In the genomic region with DNA sequence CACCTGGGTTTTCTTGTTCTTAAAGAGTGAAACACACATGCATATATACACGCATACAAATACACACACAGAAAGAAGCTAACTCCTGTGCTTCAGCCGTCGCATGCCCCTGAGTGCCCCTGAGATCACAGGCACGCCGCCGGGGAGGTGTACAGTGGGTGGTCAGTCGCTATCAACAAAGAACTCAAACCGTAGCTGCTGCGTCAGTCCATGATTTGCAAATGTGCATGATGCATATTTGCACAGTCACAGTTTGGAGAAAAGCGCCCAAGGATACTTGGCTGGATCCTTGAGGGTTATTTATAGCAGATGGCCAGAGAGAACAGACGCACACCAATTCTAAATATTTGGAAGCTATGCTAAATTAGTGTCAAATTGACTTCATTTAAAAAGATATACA, we compare ENCODE assay signal across 21 cellular contexts.
DNase-seq lines count a peak whose midpoint lies in the region; ATAC-seq and TF ChIP-seq lines count a peak whose summit lies in the region.
"Had no signal": no experiment of that assay in that cellular context is flagged by ENCODE, and none has a peak within 500 bp of the region (broad histone marks: within the 10 kb centered on the region; RNA-seq: fewer than 3 reads in every experiment).

No MANE protein-coding gene starts in this region.

- dilution Hi-C loops in mammary epithelial cell (cut with HindIII; ENCODE audit: low sequenced_read_pairs): no loop called here

- in situ Hi-C loops in mammary epithelial cell (cut with MboI; ENCODE audit: low sequenced_read_pairs in 2 of 2): no loop called here

- H3K27ac Mint-ChIP-seq in MCF 10A (ENCODE audit: low read depth, unreplicated experiment): no peak overlapping the region
- H3K27ac Mint-ChIP-seq in naive thymus-derived CD8-positive, alpha-beta T cell: no peak overlapping the region
- H3K27ac Mint-ChIP-seq: activated CD4-positive, alpha-beta memory T cell treated with anti-CD3 and anti-CD28 coated beads, Interleukin-2, amount 10 ng/mL, durations not matched to agents 7 days and 5 days; activated naive CD4-positive, alpha-beta T cell treated with anti-CD3 and anti-CD28 coated beads, Interleukin-2, amount 50 U/mL, for 72 hours; activated T-cell treated with anti-CD3 and anti-CD28 coated beads, Interleukin-2, amount 50 U/mL, for 24 hours; naive B cell; T-helper 17 cell had no signal

- H3K79me2 ChIP-seq in mammary epithelial cell (ENCODE audit: insufficient read depth, low read length): no peaks in the 10 kb centered on the region
- H3K79me2 ChIP-seq in smooth muscle cell (ENCODE audit: low read depth): no peaks in the 10 kb centered on the region

- no peak overlapping the region for H3K4me3 ChIP-seq in mammary epithelial cell (replicated peaks in 1 of 3; ENCODE audit: insufficient read depth in 1 of 3, low read depth in 2 of 3, low read length in 3 of 3)
- peak overlapping the region; percentile 27 for H3K4me3 ChIP-seq in choroid plexus epithelial cell (ENCODE audit: low read depth, low read length)
- H3K4me3 ChIP-seq in lower lobe of right lung: no peak overlapping the region
- H3K4me3 ChIP-seq in smooth muscle cell: no peak overlapping the region
- H3K4me3 ChIP-seq: pancreas, thoracic aorta had no signal

- no peaks in the 10 kb centered on the region for H3F3A ChIP-seq in smooth muscle cell (ENCODE audit: low read depth)

- H2AFZ ChIP-seq in mammary epithelial cell (ENCODE audit: low read depth, low read length): no peak overlapping the region
- H2AFZ ChIP-seq in smooth muscle cell (ENCODE audit: low read depth): no peak overlapping the region

- H3K27ac ChIP-seq in mammary epithelial cell (ENCODE audit: insufficient read depth, low read depth, low read length): no peak overlapping the region
- H3K27ac ChIP-seq in lower lobe of right lung: no peak overlapping the region
- no peak overlapping the region for H3K27ac ChIP-seq in smooth muscle cell (ENCODE audit: low read depth)
- H3K27ac ChIP-seq: C4-2B, pancreas, thoracic aorta had no signal

- H3K27me3 Mint-ChIP-seq in MCF 10A (ENCODE audit: insufficient read depth, unreplicated experiment): no peaks in the 10 kb centered on the region
- H3K27me3 Mint-ChIP-seq in naive thymus-derived CD8-positive, alpha-beta T cell: peaks cover 0 to 1% (median 0%) of the 10 kb centered on the region in 5 donors
- H3K27me3 Mint-ChIP-seq: activated CD4-positive, alpha-beta memory T cell treated with anti-CD3 and anti-CD28 coated beads, Interleukin-2, amount 10 ng/mL, durations not matched to agents 7 days and 5 days; activated T-cell treated with anti-CD3 and anti-CD28 coated beads, Interleukin-2, amount 50 U/mL, for 24 hours; naive B cell; T-helper 17 cell had no signal

- no peaks in the 10 kb centered on the region for H4K20me1 ChIP-seq in mammary epithelial cell (ENCODE audit: insufficient read depth, low read length)
- no peaks in the 10 kb centered on the region for H4K20me1 ChIP-seq in smooth muscle cell (ENCODE audit: low read depth)

- H3K4me1 ChIP-seq in mammary epithelial cell (ENCODE audit: insufficient read depth, low read length) (no peaks in the 10 kb centered on the region), lower lobe of right lung (no peaks in the 10 kb centered on the region), smooth muscle cell (ENCODE audit: low read depth) (no peaks in the 10 kb centered on the region)
- H3K4me1 ChIP-seq: pancreas had no signal

- DNase-seq in MCF 10A (ENCODE audit: unreplicated experiment) (peak; percentile 42), mammary epithelial cell (no peak), choroid plexus epithelial cell (ENCODE audit: low read depth) (peak; percentile 68), lower lobe of right lung (no peak), smooth muscle cell (lab: John Stamatoyannopoulos, UW; ENCODE audit: unreplicated experiment) (no peak), AG08395 (ENCODE audit: low spot score) (no peak)
- DNase-seq in naive thymus-derived CD8-positive, alpha-beta T cell: no peak
- DNase-seq: activated CD4-positive, alpha-beta memory T cell treated with anti-CD3 and anti-CD28 coated beads, Interleukin-2, amount 10 ng/mL, durations not matched to agents 7 days and 5 days; activated T-cell treated with anti-CD3 and anti-CD28 coated beads, Interleukin-2, amount 50 U/mL, for 24 hours; DMS153; naive B cell; NCI-H1694; NCI-H2227 treated with DMSO at 0.1 percent for 48 hours; pancreas; SHP77; small intestine; T-helper 17 cell had no signal

- CTCF ChIA-PET in MCF 10A (lab: Yijun Ruan, JAX): interaction anchor here (0.6 kb wide), 2 partner anchors 43 to 139 kb away, joined by 3 to 4 read pairs; no protein-coding TSS in a partner anchor
- CTCF ChIA-PET in mammary epithelial cell (lab: Charles Lee; ENCODE audit: low non-redundant PET): no interaction called here

- POLR2A ChIA-PET in MCF 10A (lab: Yijun Ruan, JAX): no interaction called here
- POLR2A ChIA-PET in naive thymus-derived CD8-positive, alpha-beta T cell (lab: Charles Lee): no interaction called here

- no peaks in the 10 kb centered on the region for H3K36me3 ChIP-seq in mammary epithelial cell (ENCODE audit: insufficient read depth, low read length)
- no peaks in the 10 kb centered on the region for H3K36me3 ChIP-seq in lower lobe of right lung
- no peaks in the 10 kb centered on the region for H3K36me3 ChIP-seq in smooth muscle cell (ENCODE audit: low read depth)
- H3K36me3 ChIP-seq: pancreas, thoracic aorta had no signal

- intact Hi-C loops in MCF 10A (cut with micrococcal nuclease) (no loop called here), mammary epithelial cell (cut with micrococcal nuclease) (no loop called here), lower lobe of right lung (cut with DNase I) (no loop called here)

- H3K9ac ChIP-seq in mammary epithelial cell (ENCODE audit: insufficient read depth, low read length) (no peak overlapping the region), smooth muscle cell (ENCODE audit: low read depth) (no peak overlapping the region)

- H3K27me3 ChIP-seq in mammary epithelial cell (ENCODE audit: insufficient read depth, low read length) (no peaks in the 10 kb centered on the region), lower lobe of right lung (ENCODE audit: low read depth) (no peaks in the 10 kb centered on the region), smooth muscle cell (ENCODE audit: low read depth) (no peaks in the 10 kb centered on the region)

- no peaks in the 10 kb centered on the region for H3K4me1 Mint-ChIP-seq in MCF 10A (ENCODE audit: insufficient read depth, unreplicated experiment)
- H3K4me1 Mint-ChIP-seq in naive thymus-derived CD8-positive, alpha-beta T cell: no peaks in the 10 kb centered on the region
- H3K4me1 Mint-ChIP-seq: activated CD4-positive, alpha-beta memory T cell treated with anti-CD3 and anti-CD28 coated beads, Interleukin-2, amount 10 ng/mL, durations not matched to agents 7 days and 5 days; naive B cell; T-helper 17 cell had no signal

- TF ChIP-seq CTCF in MCF 10A (IDR thresholded peaks at IDR 0.05; ENCODE audit: unreplicated experiment): no peak
- no peak for TF ChIP-seq CTCF in mammary epithelial cell (conservative IDR thresholded peaks at IDR 0.05 in 1 of 2, IDR thresholded peaks at IDR 0.05 in 1 of 2; ENCODE audit: extremely low read depth in 1 of 2, insufficient read depth in 1 of 2, low read depth in 1 of 2, low read length in 2 of 2)
- TF ChIP-seq CTCF in choroid plexus epithelial cell (conservative IDR thresholded peaks at IDR 0.05; ENCODE audit: low read depth, low read length): no peak
- no peak for TF ChIP-seq CTCF in lower lobe of right lung (IDR thresholded peaks at IDR 0.05)
- no peak for TF ChIP-seq CTCF in smooth muscle cell (IDR thresholded peaks at IDR 0.05; ENCODE audit: borderline replicate concordance, insufficient read depth, poor library complexity, severe bottlenecking)

- WGBS in mammary epithelial cell (ENCODE audit: low coverage, missing lambda C conversion rate): 37% methylated on average over 10 of the region's 11 CpGs
- 89% methylated on average over 11 of the region's 11 CpGs for WGBS in smooth muscle cell (ENCODE audit: low lambda C conversion rate)

- H3K4me2 ChIP-seq in mammary epithelial cell (ENCODE audit: insufficient read depth, low read depth, low read length): no peak overlapping the region
- no peak overlapping the region for H3K4me2 ChIP-seq in smooth muscle cell

- H3K9me3 ChIP-seq in mammary epithelial cell (replicated peaks; ENCODE audit: insufficient read depth, low read length) (peaks cover 32% of the 10 kb centered on the region), lower lobe of right lung (no peaks in the 10 kb centered on the region), smooth muscle cell (replicated peaks; ENCODE audit: low read depth) (no peaks in the 10 kb centered on the region)
- H3K9me3 ChIP-seq: pancreas, thoracic aorta had no signal

- no peak overlapping the region for H3K4me3 Mint-ChIP-seq in MCF 10A (ENCODE audit: unreplicated experiment)
- no peak overlapping the region for H3K4me3 Mint-ChIP-seq in naive thymus-derived CD8-positive, alpha-beta T cell
- H3K4me3 Mint-ChIP-seq: activated CD4-positive, alpha-beta memory T cell treated with anti-CD3 and anti-CD28 coated beads, Interleukin-2, amount 10 ng/mL, durations not matched to agents 7 days and 5 days; activated T-cell treated with anti-CD3 and anti-CD28 coated beads, Interleukin-2, amount 50 U/mL, for 24 hours; naive B cell; T-helper 17 cell had no signal

- ATAC-seq in lower lobe of right lung (peak; percentile 70 to 88), HG03439 (IDR thresholded peaks at IDR 0.05; ENCODE audit: unreplicated experiment) (no peak)
- no peak for ATAC-seq in naive thymus-derived CD8-positive, alpha-beta T cell
- ATAC-seq: activated naive CD4-positive, alpha-beta T cell treated with anti-CD3 and anti-CD28 coated beads, Interleukin-2, amount 50 U/mL, for 72 hours; pancreas; T-helper 17 cell had no signal

- H3K9me3 Mint-ChIP-seq in MCF 10A (ENCODE audit: unreplicated experiment): peaks cover 26% of the 10 kb centered on the region
- peaks cover 0 to 17% (median 4%) of the 10 kb centered on the region in 9 donors for H3K9me3 Mint-ChIP-seq in naive thymus-derived CD8-positive, alpha-beta T cell

- no peaks in the 10 kb centered on the region for H3K36me3 Mint-ChIP-seq in MCF 10A (ENCODE audit: insufficient read depth, unreplicated experiment)
- peaks cover 0 to 7% (median 0%) of the 10 kb centered on the region in 3 donors for H3K36me3 Mint-ChIP-seq in naive thymus-derived CD8-positive, alpha-beta T cell
- H3K36me3 Mint-ChIP-seq: activated naive CD4-positive, alpha-beta T cell treated with anti-CD3 and anti-CD28 coated beads, Interleukin-2, amount 50 U/mL, for 72 hours; naive B cell had no signal

- BruUV-seq in MCF 10A (replicated peaks; lab: Mats Ljungman, UMichigan): no TSS peak
- BruUV-seq in mammary epithelial cell (replicated peaks; lab: Mats Ljungman, UMichigan): no TSS peak

Comparison
In these comparisons a context has a peak if more than half of its experiments do, and no peak if none do; other contexts are left out.
1. DNase-seq: peak in MCF 10A (single experiment) and choroid plexus epithelial cell (single experiment); none in mammary epithelial cell (single experiment), lower lobe of right lung (single experiment), smooth muscle cell (single experiment), naive thymus-derived CD8-positive, alpha-beta T cell (0 of 10) and AG08395 (single experiment).
2. ATAC-seq: peak in lower lobe of right lung (2 of 2); none in naive thymus-derived CD8-positive, alpha-beta T cell (0 of 2) and HG03439 (single experiment).